ENCODE assay signal across 31 cellular contexts in genomic region chr3:13823186-13823585, GRCh38. TPM values are rescaled to one million over a fixed set of nuclear protein-coding genes. Genes with fewer than 3 reads are reported as not detected.
"Had no signal": no experiment of that assay in that cellular context is flagged by ENCODE, and none has a peak within 500 bp of the region (broad histone marks: within the 10 kb centered on the region; RNA-seq: fewer than 3 reads in every experiment).

No MANE protein-coding gene starts in this region.

- H3K4me3 Mint-ChIP-seq: activated CD4-positive, alpha-beta memory T cell treated with anti-CD3 and anti-CD28 coated beads, Interleukin-2, amount 10 ng/mL, durations not matched to agents 7 days and 5 days; activated CD4-positive, alpha-beta T cell treated with anti-CD3 and anti-CD28 coated beads, Interleukin-2, amount 10 ng/mL, durations not matched to agents 7 days and 5 days; activated naive CD4-positive, alpha-beta T cell treated with anti-CD3 and anti-CD28 coated beads, Interleukin-2, amount 10 ng/mL, durations not matched to agents 7 days and 5 days; activated naive CD8-positive, alpha-beta T cell treated with anti-CD3 and anti-CD28 coated beads, Interleukin-2, amount 10 ng/mL, durations not matched to agents 7 days and 5 days; activated T-cell treated with anti-CD3 and anti-CD28 coated beads, Interleukin-2, amount 50 U/mL, for 24 hours; activated T-cell treated with anti-CD3 and anti-CD28 coated beads, Interleukin-2, amount 50 U/mL, for 72 hours; brain; dendritic cell treated with granulocyte-macrophage colony-stimulating factor and Interleukin-4, amounts not matched to agents 40 ng/mL and 50 ng/mL, for 4 days; WTC11 had no signal

- H3K27ac Mint-ChIP-seq: activated CD4-positive, alpha-beta memory T cell treated with anti-CD3 and anti-CD28 coated beads, Interleukin-2, amount 10 ng/mL, durations not matched to agents 7 days and 5 days; activated CD4-positive, alpha-beta T cell treated with anti-CD3 and anti-CD28 coated beads, Interleukin-2, amount 10 ng/mL, durations not matched to agents 7 days and 5 days; activated naive CD4-positive, alpha-beta T cell treated with anti-CD3 and anti-CD28 coated beads, Interleukin-2, amount 10 ng/mL, durations not matched to agents 7 days and 5 days; activated naive CD4-positive, alpha-beta T cell treated with anti-CD3 and anti-CD28 coated beads, Interleukin-2, amount 50 U/mL, for 72 hours; activated naive CD8-positive, alpha-beta T cell treated with anti-CD3 and anti-CD28 coated beads, Interleukin-2, amount 10 ng/mL, durations not matched to agents 7 days and 5 days; activated T-cell treated with anti-CD3 and anti-CD28 coated beads, Interleukin-2, amount 50 U/mL, for 24 hours; activated T-cell treated with anti-CD3 and anti-CD28 coated beads, Interleukin-2, amount 50 U/mL, for 72 hours; dendritic cell treated with granulocyte-macrophage colony-stimulating factor and Interleukin-4, amounts not matched to agents 40 ng/mL and 50 ng/mL, for 4 days; WTC11 had no signal

- H3K9me3 Mint-ChIP-seq: activated CD4-positive, alpha-beta memory T cell treated with anti-CD3 and anti-CD28 coated beads, Interleukin-2, amount 10 ng/mL, durations not matched to agents 7 days and 5 days; activated T-cell treated with anti-CD3 and anti-CD28 coated beads, Interleukin-2, amount 50 U/mL, for 24 hours; dendritic cell treated with granulocyte-macrophage colony-stimulating factor and Interleukin-4, amounts not matched to agents 40 ng/mL and 50 ng/mL, for 4 days; WTC11 had no signal

- H3K27ac ChIP-seq: ascending aorta, breast epithelium, cardiac muscle cell, coronary artery, esophagus squamous epithelium, VCaP had no signal

- H3K4me1 ChIP-seq: ascending aorta, breast epithelium had no signal

- ATAC-seq: activated naive CD4-positive, alpha-beta T cell treated with anti-CD3 and anti-CD28 coated beads, Interleukin-2, amount 50 U/mL, for 72 hours; activated T-cell treated with anti-CD3 and anti-CD28 coated beads, Interleukin-2, amount 50 U/mL, for 72 hours; WTC11 had no signal

- H3K27me3 Mint-ChIP-seq: activated CD4-positive, alpha-beta memory T cell treated with anti-CD3 and anti-CD28 coated beads, Interleukin-2, amount 10 ng/mL, durations not matched to agents 7 days and 5 days; activated CD4-positive, alpha-beta T cell treated with anti-CD3 and anti-CD28 coated beads, Interleukin-2, amount 10 ng/mL, durations not matched to agents 7 days and 5 days; activated naive CD4-positive, alpha-beta T cell treated with anti-CD3 and anti-CD28 coated beads, Interleukin-2, amount 10 ng/mL, durations not matched to agents 7 days and 5 days; activated naive CD8-positive, alpha-beta T cell treated with anti-CD3 and anti-CD28 coated beads, Interleukin-2, amount 10 ng/mL, durations not matched to agents 7 days and 5 days; activated T-cell treated with anti-CD3 and anti-CD28 coated beads, Interleukin-2, amount 50 U/mL, for 24 hours; dendritic cell treated with granulocyte-macrophage colony-stimulating factor and Interleukin-4, amounts not matched to agents 40 ng/mL and 50 ng/mL, for 4 days had no signal

- DNase-seq: activated CD4-positive, alpha-beta memory T cell treated with anti-CD3 and anti-CD28 coated beads, Interleukin-2, amount 10 ng/mL, durations not matched to agents 7 days and 5 days; activated CD4-positive, alpha-beta T cell treated with anti-CD3 and anti-CD28 coated beads for 1 hour; activated CD4-positive, alpha-beta T cell treated with anti-CD3 and anti-CD28 coated beads for 4 hours; activated CD4-positive, alpha-beta T cell treated with anti-CD3 and anti-CD28 coated beads, Interleukin-2, amount 10 ng/mL, durations not matched to agents 7 days and 5 days; activated CD4-positive, alpha-beta T cell treated with anti-CD3 and anti-CD28 coated beads, Interleukin-2, amount 50 U/mL, for 4 hours; activated CD8-positive, alpha-beta memory T cell treated with anti-CD3 and anti-CD28 coated beads, Interleukin-2, amount 50 U/mL, for 48 hours; activated gamma-delta T cell; activated naive CD4-positive, alpha-beta T cell; activated naive CD4-positive, alpha-beta T cell treated with anti-CD3 and anti-CD28 coated beads, Interleukin-2, amount 10 ng/mL, durations not matched to agents 7 days and 5 days; activated naive CD8-positive, alpha-beta T cell treated with anti-CD3 and anti-CD28 coated beads, Interleukin-2, amount 10 ng/mL, durations not matched to agents 7 days and 5 days; activated T-cell treated with anti-CD3 and anti-CD28 coated beads for 4 hours; activated T-cell treated with anti-CD3 and anti-CD28 coated beads, Interleukin-2, amount 50 U/mL, for 24 hours; activated T-cell treated with anti-CD3 and anti-CD28 coated beads, Interleukin-2, amount 50 U/mL, for 72 hours; central memory CD4-positive, alpha-beta T cell; effector memory CD4-positive, alpha-beta T cell; esophagus squamous epithelium; foreskin melanocyte; head of caudate nucleus; T-helper 2 cell had no signal

- H3K9me3 ChIP-seq: ascending aorta had no signal

- H3K27me3 ChIP-seq: ascending aorta, breast epithelium, cardiac muscle cell, dorsolateral prefrontal cortex had no signal

- H3K4me3 ChIP-seq: ascending aorta, breast epithelium, cardiac muscle cell, coronary artery, dorsolateral prefrontal cortex, esophagus squamous epithelium had no signal

- H3K36me3 ChIP-seq: ascending aorta, breast epithelium, cardiac muscle cell, esophagus squamous epithelium had no signal

- H3K36me3 Mint-ChIP-seq: activated naive CD4-positive, alpha-beta T cell treated with anti-CD3 and anti-CD28 coated beads, Interleukin-2, amount 10 ng/mL, durations not matched to agents 7 days and 5 days; activated naive CD8-positive, alpha-beta T cell treated with anti-CD3 and anti-CD28 coated beads, Interleukin-2, amount 10 ng/mL, durations not matched to agents 7 days and 5 days; WTC11 had no signal

- H3K4me1 Mint-ChIP-seq: activated CD4-positive, alpha-beta memory T cell treated with anti-CD3 and anti-CD28 coated beads, Interleukin-2, amount 10 ng/mL, durations not matched to agents 7 days and 5 days; activated CD4-positive, alpha-beta T cell treated with anti-CD3 and anti-CD28 coated beads, Interleukin-2, amount 10 ng/mL, durations not matched to agents 7 days and 5 days; activated naive CD4-positive, alpha-beta T cell treated with anti-CD3 and anti-CD28 coated beads, Interleukin-2, amount 10 ng/mL, durations not matched to agents 7 days and 5 days; activated naive CD8-positive, alpha-beta T cell treated with anti-CD3 and anti-CD28 coated beads, Interleukin-2, amount 10 ng/mL, durations not matched to agents 7 days and 5 days had no signal

RNA-seq across cellular contexts. Expression of gene WNT7A, which starts 56.7 kb away (rescaled TPM):
- total RNA-seq: ascending aorta, breast epithelium, cardiac muscle cell, fibroblast of lung, fibroblast of villous mesenchyme had no signal
- polyA plus RNA-seq: cardiac muscle cell, fibroblast of lung had no signal
